Comparison of ENCODE assay signal across 8 cellular contexts in genomic region chr2:210170442-210171303, GRCh38. TPM values are rescaled to one million over a fixed set of nuclear protein-coding genes. Genes with fewer than 3 reads are reported as not detected.
DNase-seq lines count a peak whose midpoint lies in the region; ATAC-seq, FAIRE-seq and TF ChIP-seq lines count a peak whose summit lies in the region.

No MANE protein-coding gene starts in this region.

- intact Hi-C loops in cardiac septum (cut with DNase I), result loop anchor here (1.0 kb wide), 1 partner anchor 168 kb away; the partner anchor contains the start of gene RPE

- ATAC-seq in HG02798 (IDR thresholded peaks at IDR 0.05; ENCODE audit: poor library complexity, unreplicated experiment), result peak; percentile 77

- H3K4me1 ChIP-seq in parathyroid adenoma, result peaks cover 10% of the 10 kb centered on the region
- H3K4me1 ChIP-seq in tibial nerve, result peaks cover 4 to 47% (median 14%) of the 10 kb centered on the region in 4 donors

- H3K4me2 ChIP-seq in parathyroid adenoma (ENCODE audit: low read length), result peak overlapping the region; percentile 91

- no peak overlapping the region for H2AFZ ChIP-seq in parathyroid adenoma

- TF ChIP-seq CTCF in parathyroid adenoma (IDR thresholded peaks at IDR 0.05) (no peak), tibial nerve (IDR thresholded peaks at IDR 0.05) (no peak)

- H3K27me3 ChIP-seq in parathyroid adenoma (ENCODE audit: control insufficient read depth, insufficient read depth, low read length) (no peaks in the 10 kb centered on the region), tibial nerve (no peaks in the 10 kb centered on the region)

- peaks cover 46% of the 10 kb centered on the region for H3K79me2 ChIP-seq in parathyroid adenoma

- no peak; the same call in 1 of the 2 replicates for TF ChIP-seq POLR2A in GM12891 (IDR thresholded peaks at IDR 0.05; ENCODE audit: low read depth, low read length)
- peak; percentile 98 for TF ChIP-seq POLR2A in tibial nerve (IDR thresholded peaks at IDR 0.05)

- H3K4me3 ChIP-seq in parathyroid adenoma (ENCODE audit: low read depth, low read length), result peak overlapping the region; percentile 100
- H3K4me3 ChIP-seq in tibial nerve, result peak overlapping the region; percentile 53 to 97 (median 90)

- H3K9ac ChIP-seq in parathyroid adenoma, result peak overlapping the region; percentile 97

- peaks cover 4% of the 10 kb centered on the region for H3K9me3 ChIP-seq in parathyroid adenoma (ENCODE audit: control insufficient read depth, low read length)
- no peaks in the 10 kb centered on the region for H3K9me3 ChIP-seq in tibial nerve

- DNase-seq in GM12891 (ENCODE audit: insufficient read length, low spot score) (peak; percentile 72), NCI-H1417 treated with DMSO at 0.1 percent for 48 hours (lab: John Stamatoyannopoulos, UW) (peak; percentile 79), SW480 (ENCODE audit: low spot score) (peak; percentile 93), cardiac septum (ENCODE audit: low spot score) (peak; percentile 99), tibial nerve (ENCODE audit: low spot score in 2 of 2) (peak; percentile 94 to 97)

- H3K36me3 ChIP-seq in parathyroid adenoma (ENCODE audit: control insufficient read depth, insufficient read depth, low read length) (peaks cover 12% of the 10 kb centered on the region), tibial nerve (no peaks in the 10 kb centered on the region)

- peak; percentile 97 for FAIRE-seq in GM12891 (lab: Jason Lieb, UNC)

- H3K27ac ChIP-seq in adipose tissue (ENCODE audit: low read depth, low read length), result peak overlapping the region; percentile 86
- H3K27ac ChIP-seq in parathyroid adenoma, result peak overlapping the region; percentile 100
- peak overlapping the region; percentile 99 to 100 (median 100) for H3K27ac ChIP-seq in tibial nerve

- peak; percentile 84 to 99 for TF ChIP-seq EP300 in tibial nerve (IDR thresholded peaks at IDR 0.05)

- WGBS in adipose tissue, 3 donors, result 0 to 1% (median 0%) methylated on average over 44 to 64 of the region's 64 CpGs
- WGBS in tibial nerve, 2 donors, result 0% methylated on average over 19 to 35 of the region's 64 CpGs

TF ChIP-seq in GM12891, 5 proteins besides CTCF, POLR2A, EP300 and RAD21:
- 0 out of 2 replicates have a peak, but pooled peaks have one; percentile 46 for TF ChIP-seq POLR2AphosphoS5 (IDR thresholded peaks at IDR 0.05; ENCODE audit: low read depth, low read length)
- no peak for TF ChIP-seq PAX5 (IDR thresholded peaks at IDR 0.05; ENCODE audit: insufficient read depth, low read length, severe bottlenecking)
- no peak for TF ChIP-seq POU2F2 (IDR thresholded peaks at IDR 0.05; ENCODE audit: low read depth, low read length)
- no peak for TF ChIP-seq SPI1 (IDR thresholded peaks at IDR 0.05; ENCODE audit: low read depth, low read length)
- TF ChIP-seq TAF1 (IDR thresholded peaks at IDR 0.05; ENCODE audit: low read depth, low read length), result no peak

RNA-seq across cellular contexts. Expression of gene KANSL1L, which starts 0.5 kb away (rescaled TPM):
- 1.8 TPM for polyA plus RNA-seq in GM12891 (2012; ENCODE audit: low read depth, missing spikeins)
- polyA plus RNA-seq in adipose tissue, result 1 to 10 TPM; 5.3 to 7.1 (median 6.2) TPM
- 25.9 TPM for total RNA-seq in cardiac septum
- total RNA-seq in tibial nerve, result 100 to 1,000 TPM in 3 of 4 donors, 10 to 100 TPM in 1; 87.0 to 141 (median 111) TPM

RNA-seq across cellular contexts. Expression of gene ACADL, which starts 54.6 kb away (rescaled TPM):
- polyA plus RNA-seq in GM12891 (2012; ENCODE audit: low read depth, missing spikeins), result not detected
- polyA plus RNA-seq in adipose tissue, result 10 to 100 TPM in 2 of 3 donors, 1 to 10 TPM in 1; 6.5 to 19.1 (median 15.0) TPM
- total RNA-seq in cardiac septum (6.2 TPM), tibial nerve (100 to 1,000 TPM in 2 of 4 donors, 10 to 100 TPM in 2; 45.3 to 167 (median 101) TPM)

Comparison
In these comparisons a context has a peak if more than half of its experiments do, and no peak if none do; other contexts are left out.
1. Peak in every context shown above with its lines: DNase-seq, ATAC-seq, H3K4me3 ChIP-seq and H3K27ac ChIP-seq.